ENCODE assay signal across 20 cellular contexts in genomic region chr12:16563519-16563918, GRCh38. TPM values are rescaled to one million over a fixed set of nuclear protein-coding genes. Genes with fewer than 3 reads are reported as not detected.
DNase-seq lines count a peak whose midpoint lies in the region; ATAC-seq, FAIRE-seq and TF ChIP-seq lines count a peak whose summit lies in the region.
"Had no signal": no experiment of that assay in that cellular context is flagged by ENCODE, and none has a peak within 500 bp of the region (broad histone marks: within the 10 kb centered on the region; RNA-seq: fewer than 3 reads in every experiment).

No MANE protein-coding gene starts in this region.

- H3K36me3 Mint-ChIP-seq in activated T-cell treated with anti-CD3 and anti-CD28 coated beads, Interleukin-2, amount 50 U/mL, for 4 hours (ENCODE audit: insufficient read depth), result no peaks in the 10 kb centered on the region
- H3K36me3 Mint-ChIP-seq: IgD-negative memory B cell had no signal

- no peaks in the 10 kb centered on the region for H3K27me3 ChIP-seq in bronchial epithelial cell (ENCODE audit: control insufficient read depth, insufficient read depth, low read length)

- no peak for TF ChIP-seq CTCF in bronchial epithelial cell (IDR thresholded peaks at IDR 0.05; ENCODE audit: insufficient read depth, low read length, severe bottlenecking)

- H3K27me3 Mint-ChIP-seq in activated T-cell treated with anti-CD3 and anti-CD28 coated beads, Interleukin-2, amount 50 U/mL, for 4 hours (ENCODE audit: low read depth), result no peaks in the 10 kb centered on the region
- H3K27me3 Mint-ChIP-seq: CD4-positive, alpha-beta T cell; IgD-negative memory B cell had no signal

- no peaks in the 10 kb centered on the region for H3K4me1 Mint-ChIP-seq in activated T-cell treated with anti-CD3 and anti-CD28 coated beads, Interleukin-2, amount 50 U/mL, for 4 hours (ENCODE audit: low read depth)
- H3K4me1 Mint-ChIP-seq: IgD-negative memory B cell had no signal

- H3K36me3 ChIP-seq in bronchial epithelial cell (ENCODE audit: control insufficient read depth, insufficient read depth, low read length), result no peaks in the 10 kb centered on the region

- no peak for ATAC-seq in GM19351 (IDR thresholded peaks at IDR 0.05; ENCODE audit: unreplicated experiment)
- no peak for ATAC-seq in activated T-cell treated with anti-CD3 and anti-CD28 coated beads, Interleukin-2, amount 50 U/mL, for 4 hours
- ATAC-seq: A549, GM12878, HepG2 had no signal

- no peak overlapping the region for H3K4me3 ChIP-seq in bronchial epithelial cell (ENCODE audit: low read depth, low read length)
- H3K4me3 ChIP-seq: A549, GM12878 had no signal

- no peak overlapping the region for H3K4me3 Mint-ChIP-seq in activated T-cell treated with anti-CD3 and anti-CD28 coated beads, Interleukin-2, amount 50 U/mL, for 4 hours
- H3K4me3 Mint-ChIP-seq: CD4-positive, alpha-beta T cell; H9; IgD-negative memory B cell had no signal

- peaks cover 4% of the 10 kb centered on the region for H3K9me3 Mint-ChIP-seq in activated T-cell treated with anti-CD3 and anti-CD28 coated beads, Interleukin-2, amount 50 U/mL, for 4 hours
- H3K9me3 Mint-ChIP-seq: H9 had no signal

- peak; percentile 18 for DNase-seq in DMS79 treated with DMSO at 0.1 percent for 48 hours (lab: John Stamatoyannopoulos, UW)
- DNase-seq in DMS79 (lab: John Stamatoyannopoulos, UW), result no peak
- DNase-seq in bronchial epithelial cell (ENCODE audit: low read depth), result peak; percentile 59
- DNase-seq in foreskin melanocyte, result peak; percentile 5
- DNase-seq in activated CD4-positive, CD25-positive, alpha-beta regulatory T cell treated with anti-CD3 and anti-CD28 coated beads, Interleukin-2, amount 50 U/mL, for 72 hours, result no peak
- no peak for DNase-seq in activated T-cell treated with anti-CD3 and anti-CD28 coated beads, Interleukin-2, amount 50 U/mL, for 4 hours
- DNase-seq: AML-193; CD4-positive, alpha-beta T cell; DMS153; DND-41; EL; H9; KBM-7 had no signal

- no peak for FAIRE-seq in bronchial epithelial cell (lab: Jason Lieb, UNC)
- FAIRE-seq: A549, GM12878, H1, HepG2 had no signal

RNA-seq across cellular contexts. Expression of gene LMO3, which starts 42.4 kb away (rescaled TPM):
- total RNA-seq in bronchial epithelial cell, result 0.26 and 3.3 TPM in 2 replicates
- total RNA-seq in activated T-cell treated with anti-CD3 and anti-CD28 coated beads, Interleukin-2, amount 50 U/mL, for 4 hours, result under 1 TPM in 1 of 3 donors, not detected in 2; 0.20 TPM
- total RNA-seq: CD4-positive, alpha-beta T cell; G401; H9; HepG2 had no signal

Comparison
In these comparisons a context has a peak if more than half of its experiments do, and no peak if none do; other contexts are left out.
1. DNase-seq: peak in DMS79 treated with DMSO at 0.1 percent for 48 hours (single experiment), bronchial epithelial cell (single experiment) and foreskin melanocyte (single experiment); none in DMS79 (single experiment), activated CD4-positive, CD25-positive, alpha-beta regulatory T cell treated with anti-CD3 and anti-CD28 coated beads, Interleukin-2, amount 50 U/mL, for 72 hours (single experiment) and activated T-cell treated with anti-CD3 and anti-CD28 coated beads, Interleukin-2, amount 50 U/mL, for 4 hours (single experiment).